ENCODE assay signal across 8 cellular contexts in genomic region chr17:82866521-82867214, GRCh38. TPM values are rescaled to one million over a fixed set of nuclear protein-coding genes. Genes with fewer than 3 reads are reported as not detected.
DNase-seq lines count a peak whose midpoint lies in the region; ATAC-seq and TF ChIP-seq lines count a peak whose summit lies in the region.

No MANE protein-coding gene starts in this region.

- peaks cover 11% of the 10 kb centered on the region for H3F3A ChIP-seq in Loucy (ENCODE audit: low read depth)

- no peaks in the 10 kb centered on the region for H3K27me3 Mint-ChIP-seq in T-helper 2 cell treated with Interferon-gamma antibody and Interleukin-4, amounts not matched to agents 5 μg/mL and 100 μg/mL, for 36 hours (ENCODE audit: low read depth)

- H3K4me1 Mint-ChIP-seq in T-helper 2 cell treated with Interferon-gamma antibody and Interleukin-4, amounts not matched to agents 5 μg/mL and 100 μg/mL, for 36 hours (ENCODE audit: low read depth), result peaks cover 54% of the 10 kb centered on the region

- H3K36me3 Mint-ChIP-seq in T-helper 2 cell treated with Interferon-gamma antibody and Interleukin-4, amounts not matched to agents 5 μg/mL and 100 μg/mL, for 36 hours (ENCODE audit: low read depth), result peaks cover 50% of the 10 kb centered on the region

- no peak overlapping the region for H3K27ac Mint-ChIP-seq in T-helper 2 cell treated with Interferon-gamma antibody and Interleukin-4, amounts not matched to agents 5 μg/mL and 100 μg/mL, for 36 hours

- peak overlapping the region; percentile 64 for H3K9ac ChIP-seq in Loucy (ENCODE audit: low read depth, low read length, poor library complexity, severe bottlenecking)

- no peaks in the 10 kb centered on the region for H3K9me2 ChIP-seq in Loucy (replicated peaks; ENCODE audit: low read depth, low read length)

- H2AFZ ChIP-seq in Loucy (ENCODE audit: low read length), result no peak overlapping the region

- H3K9me3 ChIP-seq in Loucy (ENCODE audit: insufficient read depth, low read depth, low read length) (no peaks in the 10 kb centered on the region), mesodermal cell (ENCODE audit: control insufficient read depth, low read length) (no peaks in the 10 kb centered on the region)

- H3K4me1 ChIP-seq in Loucy (ENCODE audit: insufficient read depth, low read length, poor library complexity, severe bottlenecking), result peaks cover 57% of the 10 kb centered on the region
- peaks cover 38% of the 10 kb centered on the region for H3K4me1 ChIP-seq in mesodermal cell (ENCODE audit: control insufficient read depth, insufficient read depth, low read length, poor library complexity, severe bottlenecking)

- no peak overlapping the region for H3K4me3 Mint-ChIP-seq in T-helper 2 cell treated with Interferon-gamma antibody and Interleukin-4, amounts not matched to agents 5 μg/mL and 100 μg/mL, for 36 hours

- peak overlapping the region; percentile 81 for H3K4me2 ChIP-seq in Loucy (ENCODE audit: low read depth, low read length, poor library complexity, severe bottlenecking)

- H3K27ac ChIP-seq in caudate nucleus (ENCODE audit: low read depth, low read length) (peak overlapping the region; percentile 16), mesodermal cell (ENCODE audit: low read depth, low read length, severe bottlenecking) (peak overlapping the region; percentile 74)

- WGBS in mesodermal cell (ENCODE audit: insufficient coverage in 2 of 2), 2 experiments, result 92 to 95% methylated on average over 11 of the region's 14 CpGs

- H4K20me1 ChIP-seq in Loucy (ENCODE audit: insufficient read depth, low read length, poor library complexity, severe bottlenecking), result peaks cover 40% of the 10 kb centered on the region

- H3K36me3 ChIP-seq in Loucy (ENCODE audit: insufficient read depth, low read length), result peaks cover 28% of the 10 kb centered on the region; the same call in 1 of the 2 replicates
- peaks cover 16% of the 10 kb centered on the region for H3K36me3 ChIP-seq in mesodermal cell (ENCODE audit: control insufficient read depth, insufficient read depth, low read length)

- H3K9me3 Mint-ChIP-seq in T-helper 2 cell treated with Interferon-gamma antibody and Interleukin-4, amounts not matched to agents 5 μg/mL and 100 μg/mL, for 36 hours, result no peaks in the 10 kb centered on the region

- H3K4me3 ChIP-seq in AG09309 (ENCODE audit: control insufficient read depth, low read depth, low read length), result no peak overlapping the region
- no peak overlapping the region for H3K4me3 ChIP-seq in Loucy (ENCODE audit: low read length, poor library complexity, severe bottlenecking)
- H3K4me3 ChIP-seq in mesodermal cell (ENCODE audit: extremely low read depth, insufficient read depth, low read length, poor library complexity, severe bottlenecking), result no peak overlapping the region

- peak; percentile 54 for DNase-seq in AG09309 (ENCODE audit: low read depth)
- DNase-seq in caudate nucleus (lab: John Stamatoyannopoulos, UW), result no peak
- DNase-seq in NCI-H524 (lab: John Stamatoyannopoulos, UW), result no peak
- DNase-seq in T-helper 2 cell treated with Interferon-gamma antibody and Interleukin-4, amounts not matched to agents 5 μg/mL and 100 μg/mL, for 36 hours (ENCODE audit: low spot score), result no peak

- H3K79me2 ChIP-seq in Loucy (ENCODE audit: insufficient read depth, low read length), result peaks cover 95% of the 10 kb centered on the region

- TF ChIP-seq CTCF in AG09309 (IDR thresholded peaks at IDR 0.05; ENCODE audit: control insufficient read depth, insufficient read depth, low read depth, low read length, missing control alignments), result no peak
- no peak for TF ChIP-seq CTCF in Loucy (conservative IDR thresholded peaks at IDR 0.05; ENCODE audit: low read length)

- ATAC-seq in HG02759 (IDR thresholded peaks at IDR 0.05; ENCODE audit: unreplicated experiment) (no peak), GM18502 (IDR thresholded peaks at IDR 0.05; ENCODE audit: poor library complexity, unreplicated experiment) (no peak)

- no peaks in the 10 kb centered on the region for H3K27me3 ChIP-seq in Loucy (ENCODE audit: insufficient read depth, low read length, poor library complexity, severe bottlenecking)

RNA-seq across cellular contexts. Expression of gene ZNF750, which starts 26.8 kb away (rescaled TPM):
- polyA plus RNA-seq in mesodermal cell (2013, experiment 1 of 2), result not detected
- 0.15 TPM for polyA plus RNA-seq in mesodermal cell (2013, experiment 2 of 2)
